In genomic region chr17:45666046-45666600, GRCh38 we compare ENCODE assay signal across 25 cellular contexts.
DNase-seq lines count a peak whose midpoint lies in the region; ATAC-seq and TF ChIP-seq lines count a peak whose summit lies in the region.
"Had no signal": no experiment of that assay in that cellular context is flagged by ENCODE, and none has a peak within 500 bp of the region (broad histone marks: within the 10 kb centered on the region; RNA-seq: fewer than 3 reads in every experiment).

No MANE protein-coding gene starts in this region.

- H3K36me3 Mint-ChIP-seq in WTC11 (no peaks in the 10 kb centered on the region), neural progenitor cell (no peaks in the 10 kb centered on the region), endothelial cell (ENCODE audit: low read depth, unreplicated experiment) (no peaks in the 10 kb centered on the region)
- H3K36me3 Mint-ChIP-seq: activated CD4-positive, alpha-beta memory T cell treated with anti-CD3 and anti-CD28 coated beads for 36 hours; CD14-positive monocyte; memory B cell; naive thymus-derived CD4-positive, alpha-beta T cell had no signal

- no peak for TF ChIP-seq EP300 in SK-N-SH (IDR thresholded peaks at IDR 0.05; ENCODE audit: borderline replicate concordance in 1 of 2, low read depth in 1 of 2, low read length in 1 of 2)

- H3K79me2 ChIP-seq in SK-N-SH (ENCODE audit: insufficient read depth) (no peaks in the 10 kb centered on the region), HCT116 (ENCODE audit: insufficient read depth, low read length) (no peaks in the 10 kb centered on the region), neural progenitor cell (ENCODE audit: low read depth) (no peaks in the 10 kb centered on the region)

- WGBS in SK-N-SH (ENCODE audit: low lambda C conversion rate): 42% methylated on average over 3 of the region's 3 CpGs

- H3K9ac ChIP-seq in SK-N-SH (no peak overlapping the region), HCT116 (ENCODE audit: low read length) (no peak overlapping the region), neural progenitor cell (no peak overlapping the region)

- H3K36me3 ChIP-seq in SK-N-SH (replicated peaks in 1 of 2; ENCODE audit: control insufficient read depth in 1 of 2, insufficient read depth in 2 of 2, low read length in 1 of 2): no peaks in the 10 kb centered on the region
- no peaks in the 10 kb centered on the region for H3K36me3 ChIP-seq in HCT116 (ENCODE audit: control insufficient read depth in 1 of 2, insufficient read depth in 2 of 2, low read length in 2 of 2)
- H3K36me3 ChIP-seq in neural progenitor cell: no peaks in the 10 kb centered on the region
- H3K36me3 ChIP-seq: Peyer's patch, thoracic aorta had no signal

- H4K20me1 ChIP-seq in SK-N-SH (ENCODE audit: insufficient read depth): no peaks in the 10 kb centered on the region
- H4K20me1 ChIP-seq in HCT116 (ENCODE audit: insufficient read depth): no peaks in the 10 kb centered on the region
- H4K20me1 ChIP-seq in neural progenitor cell (ENCODE audit: low read depth): peaks cover 6% of the 10 kb centered on the region

- H3K27ac ChIP-seq in SK-N-SH (ENCODE audit: low read depth in 2 of 2, low read length in 1 of 2) (no peak overlapping the region), HCT116 (ENCODE audit: low read depth, low read length) (no peak overlapping the region), neural progenitor cell (no peak overlapping the region)
- H3K27ac ChIP-seq: Peyer's patch, thoracic aorta had no signal

- H3K4me1 ChIP-seq in SK-N-SH (ENCODE audit: control insufficient read depth in 1 of 2, insufficient read depth in 2 of 2, low read depth in 1 of 2, low read length in 1 of 2): no peaks in the 10 kb centered on the region
- H3K4me1 ChIP-seq in HCT116 (ENCODE audit: control insufficient read depth in 1 of 2, insufficient read depth in 2 of 2, low read length in 2 of 2): no peaks in the 10 kb centered on the region
- no peaks in the 10 kb centered on the region for H3K4me1 ChIP-seq in neural progenitor cell
- H3K4me1 ChIP-seq: Peyer's patch had no signal

- peaks cover 7% of the 10 kb centered on the region for H3K9me3 Mint-ChIP-seq in WTC11
- no peaks in the 10 kb centered on the region for H3K9me3 Mint-ChIP-seq in neural progenitor cell
- no peaks in the 10 kb centered on the region for H3K9me3 Mint-ChIP-seq in endothelial cell (ENCODE audit: unreplicated experiment)

- H2AFZ ChIP-seq in SK-N-SH (ENCODE audit: low read depth) (no peak overlapping the region), HCT116 (ENCODE audit: low read depth, low read length, poor library complexity, severe bottlenecking) (no peak overlapping the region), neural progenitor cell (replicated peaks) (no peak overlapping the region)

- H3K4me3 Mint-ChIP-seq in WTC11 (no peak overlapping the region), neural progenitor cell (no peak overlapping the region), endothelial cell (ENCODE audit: unreplicated experiment) (no peak overlapping the region)
- H3K4me3 Mint-ChIP-seq: activated CD4-positive, alpha-beta memory T cell treated with anti-CD3 and anti-CD28 coated beads for 36 hours; CD14-positive monocyte; memory B cell; naive thymus-derived CD4-positive, alpha-beta T cell had no signal

- H3K9me3 ChIP-seq in SK-N-SH (no peaks in the 10 kb centered on the region), HCT116 (ENCODE audit: control insufficient read depth in 1 of 2, insufficient read depth in 1 of 2, low read depth in 1 of 2, low read length in 2 of 2) (no peaks in the 10 kb centered on the region), neural progenitor cell (ENCODE audit: low read depth) (no peaks in the 10 kb centered on the region)
- H3K9me3 ChIP-seq: Peyer's patch had no signal

- no peak overlapping the region for H3K4me2 ChIP-seq in SK-N-SH
- no peak overlapping the region for H3K4me2 ChIP-seq in HCT116 (ENCODE audit: low read length)
- H3K4me2 ChIP-seq in neural progenitor cell: no peak overlapping the region

- H3K27me3 Mint-ChIP-seq in WTC11 (ENCODE audit: low read depth) (no peaks in the 10 kb centered on the region; the same call in 1 of the 2 replicates), neural progenitor cell (ENCODE audit: insufficient read depth, low read depth) (peaks cover 13% of the 10 kb centered on the region), endothelial cell (ENCODE audit: unreplicated experiment) (peaks cover 3% of the 10 kb centered on the region)

- POLR2A ChIA-PET in SK-N-SH (lab: Yijun Ruan, JAX): no interaction called here
- POLR2A ChIA-PET in HCT116 (lab: Charles Lee): no interaction called here
- POLR2A ChIA-PET in WTC11 (lab: Charles Lee): no interaction called here

- intact Hi-C loops in HCT116 (cut with micrococcal nuclease): loop anchor here (1.0 kb wide), 1 partner anchor 166 kb away; no protein-coding TSS in a partner anchor

- BruUV-seq in HCT116 (replicated peaks; lab: Mats Ljungman, UMichigan): no TSS peak

- CTCF ChIA-PET in SK-N-SH (lab: Yijun Ruan, JAX) (interaction anchor here (0.6 to 3.1 kb wide), 17 partner anchors 8 to 281 kb away, joined by 3 to 25 read pairs (median 4); no protein-coding TSS in a partner anchor), HCT116 (lab: Charles Lee) (interaction anchor here (0.8 to 2.8 kb wide), 9 partner anchors 12 to 186 kb away, joined by 3 to 33 read pairs (median 4); no protein-coding TSS in a partner anchor), WTC11 (lab: Charles Lee) (interaction anchor here (0.6 to 3.7 kb wide), 27 partner anchors 9 to 305 kb away, joined by 3 to 38 read pairs (median 5); partner anchors contain the start of gene CRHR1)

- TF ChIP-seq RAD21 in SK-N-SH (IDR thresholded peaks at IDR 0.05; ENCODE audit: low read length) (peak; percentile 60), HCT116 (IDR thresholded peaks at IDR 0.05; ENCODE audit: low read depth) (peak; percentile 84)

- DNase-seq in SK-N-SH: no peak
- no peak for DNase-seq in HCT116 (ENCODE audit: low read depth, low spot score)
- DNase-seq in WTC11 (ENCODE audit: low spot score): peak; percentile 26
- peak; percentile 39 for DNase-seq in neural progenitor cell (ENCODE audit: low spot score)
- DNase-seq in activated CD4-positive, alpha-beta T cell treated with anti-CD3 and anti-CD28 coated beads for 48 hours: no peak
- no peak for DNase-seq in endothelial cell (ENCODE audit: low spot score)
- DNase-seq: ACHN; activated CD4-positive, alpha-beta memory T cell treated with anti-CD3 and anti-CD28 coated beads for 36 hours; activated naive CD4-positive, alpha-beta T cell; activated T-cell treated with anti-CD3 and anti-CD28 coated beads for 4 hours; amygdala; central memory CD4-positive, alpha-beta T cell; effector CD4-positive, alpha-beta T cell; naive thymus-derived CD4-positive, alpha-beta T cell; NCI-H146; NCI-H2171 treated with DMSO at 0.1 percent for 48 hours; NCI-H774; Peyer's patch; stimulated activated naive CD4-positive, alpha-beta T cell; T-helper 2 cell had no signal

- TF ChIP-seq POLR2A in HCT116 (IDR thresholded peaks at IDR 0.05; ENCODE audit: borderline replicate concordance, extremely low read depth, insufficient read depth, insufficient read length): no peak

- no peak for TF ChIP-seq CTCF in SK-N-SH (IDR thresholded peaks at IDR 0.05)
- peak; percentile 49 to 78 (median 53) for TF ChIP-seq CTCF in HCT116 (IDR thresholded peaks at IDR 0.05 in 2 of 3, conservative IDR thresholded peaks at IDR 0.05 in 1 of 3; ENCODE audit: borderline replicate concordance in 1 of 3, insufficient read depth in 1 of 3, low read depth in 2 of 3, low read length in 2 of 3)
- no peak for TF ChIP-seq CTCF in WTC11 (IDR thresholded peaks at IDR 0.05)
- TF ChIP-seq CTCF in neural progenitor cell (IDR thresholded peaks at IDR 0.05): peak; percentile 47
- no peak for TF ChIP-seq CTCF in endothelial cell (IDR thresholded peaks at IDR 0.05; ENCODE audit: unreplicated experiment)

- peaks cover 23% of the 10 kb centered on the region for H3K27me3 ChIP-seq in SK-N-SH (ENCODE audit: insufficient read depth)
- H3K27me3 ChIP-seq in HCT116 (ENCODE audit: insufficient read depth, low read length): 0 out of 2 replicates have a peak, but pooled peaks cover 11% of the 10 kb centered on the region
- no peaks in the 10 kb centered on the region for H3K27me3 ChIP-seq in neural progenitor cell
- H3K27me3 ChIP-seq: Peyer's patch had no signal

- ATAC-seq in SK-N-SH treated with all-trans-retinoic acid at 6 μM for 48 hours (no peak), HCT116 (0 out of 2 replicates have a peak, but pooled peaks have one; percentile 23), WTC11 (peak; percentile 50), HG02973 (IDR thresholded peaks at IDR 0.05; ENCODE audit: unreplicated experiment) (no peak)
- ATAC-seq: naive thymus-derived CD4-positive, alpha-beta T cell had no signal

- H3K27ac Mint-ChIP-seq in WTC11 (no peak overlapping the region), neural progenitor cell (no peak overlapping the region), endothelial cell (ENCODE audit: unreplicated experiment) (no peak overlapping the region)
- H3K27ac Mint-ChIP-seq: activated CD4-positive, alpha-beta memory T cell treated with anti-CD3 and anti-CD28 coated beads for 36 hours; memory B cell; naive thymus-derived CD4-positive, alpha-beta T cell had no signal

- no peaks in the 10 kb centered on the region for H3K4me1 Mint-ChIP-seq in WTC11
- peaks cover 8% of the 10 kb centered on the region for H3K4me1 Mint-ChIP-seq in neural progenitor cell
- peaks cover 5% of the 10 kb centered on the region for H3K4me1 Mint-ChIP-seq in endothelial cell (ENCODE audit: unreplicated experiment)
- H3K4me1 Mint-ChIP-seq: CD14-positive monocyte; memory B cell; naive thymus-derived CD4-positive, alpha-beta T cell had no signal

- H3K9me2 ChIP-seq in SK-N-SH (no peaks in the 10 kb centered on the region), HCT116 (ENCODE audit: insufficient read depth) (no peaks in the 10 kb centered on the region)

- H3K4me3 ChIP-seq in SK-N-SH (ENCODE audit: low read depth in 2 of 2, low read length in 1 of 2) (no peak overlapping the region), HCT116 (replicated peaks in 1 of 2; ENCODE audit: low read depth in 1 of 2, low read length in 2 of 2) (no peak overlapping the region), neural progenitor cell (no peak overlapping the region)
- H3K4me3 ChIP-seq: Peyer's patch, thoracic aorta had no signal

- H3F3A ChIP-seq in SK-N-SH (replicated peaks; ENCODE audit: insufficient read depth) (no peaks in the 10 kb centered on the region), neural progenitor cell (ENCODE audit: low read depth) (no peaks in the 10 kb centered on the region)

- RAD21 ChIA-PET in HCT116 (lab: Charles Lee; ENCODE audit: low non-redundant PET in 1 of 2, low total read pairs in 2 of 2, uncharacterized antibody in 2 of 2, unreplicated experiment in 2 of 2): interaction anchor here in 1 of 2 experiments (0.8 to 1.2 kb wide), 2 partner anchors 26 to 166 kb away, joined by 3 read pairs; no protein-coding TSS in a partner anchor

TF ChIP-seq in SK-N-SH, 30 proteins besides CTCF, POLR2A, EP300 and RAD21 (continues in another document):
- no peak for TF ChIP-seq FOXJ3 (CRISPR knock-in tag; IDR thresholded peaks at IDR 0.05)

TF ChIP-seq in HCT116, 20 proteins besides CTCF, POLR2A, EP300 and RAD21 (continues in another document):
- TF ChIP-seq EZH2 (IDR thresholded peaks at IDR 0.05) (no peak), EGR1 (IDR thresholded peaks at IDR 0.05; ENCODE audit: low read depth) (no peak)

Comparison
In these comparisons a context has a peak if more than half of its experiments do, and no peak if none do; other contexts are left out.
1. DNase-seq: peak in WTC11 (single experiment) and neural progenitor cell (single experiment); none in SK-N-SH (single experiment), HCT116 (single experiment), activated CD4-positive, alpha-beta T cell treated with anti-CD3 and anti-CD28 coated beads for 48 hours (single experiment) and endothelial cell (single experiment).
2. CTCF ChIP-seq: peak in HCT116 (3 of 3) and neural progenitor cell (single experiment); none in SK-N-SH (single experiment), WTC11 (single experiment) and endothelial cell (single experiment).
3. ATAC-seq: peak in HCT116 (single experiment) and WTC11 (single experiment); none in SK-N-SH treated with all-trans-retinoic acid at 6 μM for 48 hours (single experiment) and HG02973 (single experiment).